Comparison of ENCODE assay signal across 23 cellular contexts in genomic region chr9:110224583-110224982, GRCh38. TPM values are rescaled to one million over a fixed set of nuclear protein-coding genes. Genes with fewer than 3 reads are reported as not detected.
DNase-seq lines count a peak whose midpoint lies in the region; ATAC-seq and TF ChIP-seq lines count a peak whose summit lies in the region.
"Had no signal": no experiment of that assay in that cellular context is flagged by ENCODE, and none has a peak within 500 bp of the region (broad histone marks: within the 10 kb centered on the region; RNA-seq: fewer than 3 reads in every experiment).

No MANE protein-coding gene starts in this region.

- 83% methylated on average over 3 of the region's 3 CpGs for WGBS in esophagus muscularis mucosa

- intact Hi-C loops in esophagus muscularis mucosa (cut with DNase I): no loop called here

- H3K36me3 Mint-ChIP-seq in T-cell: no peaks in the 10 kb centered on the region
- H3K36me3 Mint-ChIP-seq: CD14-positive monocyte; CD8-positive, alpha-beta memory T cell had no signal

- POLR2A ChIA-PET in T-cell (lab: Charles Lee): no interaction called here

- H3K27ac Mint-ChIP-seq in T-cell: no peak overlapping the region
- H3K27ac Mint-ChIP-seq: CD14-positive monocyte; CD4-positive, alpha-beta T cell; H9 had no signal

- no peaks in the 10 kb centered on the region for H3K36me3 ChIP-seq in H7 (replicated peaks; ENCODE audit: control insufficient read depth, insufficient read depth, low read length)
- H3K36me3 ChIP-seq in esophagus muscularis mucosa: no peaks in the 10 kb centered on the region
- H3K36me3 ChIP-seq: BE2C; BLaER1 treated with 17β-estradiol and CSF1 and Interleukin-3, amounts not matched to agents 10 nM and 100 nM had no signal

- no peak overlapping the region for H3K27ac ChIP-seq in esophagus muscularis mucosa (replicated peaks in 1 of 4)
- H3K27ac ChIP-seq: A549; BLaER1 treated with 17β-estradiol and CSF1 and Interleukin-3, amounts not matched to agents 10 nM and 100 nM had no signal

- H3K4me3 ChIP-seq in H7 (ENCODE audit: insufficient read depth, low read depth, low read length) (no peak overlapping the region), esophagus muscularis mucosa (no peak overlapping the region)
- H3K4me3 ChIP-seq: A549; BLaER1 treated with 17β-estradiol and CSF1 and Interleukin-3, amounts not matched to agents 10 nM and 100 nM; GM12878 had no signal

- H3K27me3 ChIP-seq in H7 (ENCODE audit: control insufficient read depth, insufficient read depth, low read length): no peaks in the 10 kb centered on the region
- H3K27me3 ChIP-seq in esophagus muscularis mucosa: no peaks in the 10 kb centered on the region
- H3K27me3 ChIP-seq: BE2C; BLaER1 treated with 17β-estradiol and CSF1 and Interleukin-3, amounts not matched to agents 10 nM and 100 nM had no signal

- H3K4me3 Mint-ChIP-seq in T-cell: no peak overlapping the region
- H3K4me3 Mint-ChIP-seq: CD14-positive monocyte; CD4-positive, alpha-beta T cell; CD8-positive, alpha-beta memory T cell; H9 had no signal

- H3K9me3 ChIP-seq in esophagus muscularis mucosa: no peaks in the 10 kb centered on the region
- H3K9me3 ChIP-seq: A549; BE2C; BLaER1 treated with 17β-estradiol and CSF1 and Interleukin-3, amounts not matched to agents 10 nM and 100 nM had no signal

- no peak for TF ChIP-seq POLR2A in esophagus muscularis mucosa (IDR thresholded peaks at IDR 0.05; ENCODE audit: low read depth)

- no peak for TF ChIP-seq CTCF in esophagus muscularis mucosa (IDR thresholded peaks at IDR 0.05)

- no peaks in the 10 kb centered on the region for H3K9me3 Mint-ChIP-seq in T-cell
- H3K9me3 Mint-ChIP-seq: CD4-positive, alpha-beta T cell; CD8-positive, alpha-beta memory T cell had no signal

- ATAC-seq in HG03039 (IDR thresholded peaks at IDR 0.05; ENCODE audit: unreplicated experiment) (no peak), GM21447 (IDR thresholded peaks at IDR 0.05; ENCODE audit: unreplicated experiment) (no peak), T-cell (replicated peaks in 1 of 4) (no peak)
- ATAC-seq: A549, GM12878, HCT116 had no signal

- H3K4me1 Mint-ChIP-seq in T-cell: no peaks in the 10 kb centered on the region
- H3K4me1 Mint-ChIP-seq: CD14-positive monocyte; CD8-positive, alpha-beta memory T cell had no signal

- peaks cover 0 to 10% of the 10 kb centered on the region in 2 donors for H3K27me3 Mint-ChIP-seq in T-cell
- H3K27me3 Mint-ChIP-seq: CD4-positive, alpha-beta T cell had no signal

- no peak for TF ChIP-seq EP300 in esophagus muscularis mucosa (IDR thresholded peaks at IDR 0.05)

- DNase-seq in H7: peak; percentile 36
- DNase-seq in esophagus muscularis mucosa (ENCODE audit: extremely low spot score): peak; percentile 64
- DNase-seq in iPS-NIHi11 (ENCODE audit: low spot score): peak; percentile 26
- no peak for DNase-seq in T-cell
- DNase-seq: 8988T; ACHN; AML-193; BE2C; CD4-positive, alpha-beta T cell; CD8-positive, alpha-beta memory T cell; DMS 273 treated with DMSO at 0.1 percent for 48 hours; DMS79; EL; GDM1; H9 had no signal

- CTCF ChIA-PET in T-cell (lab: Charles Lee): no interaction called here

- H3K4me1 ChIP-seq in esophagus muscularis mucosa: no peaks in the 10 kb centered on the region
- H3K4me1 ChIP-seq: A549; BE2C; BLaER1 treated with 17β-estradiol and CSF1 and Interleukin-3, amounts not matched to agents 10 nM and 100 nM had no signal

RNA-seq across cellular contexts. Expression of gene C9orf152, which starts 16.6 kb away (rescaled TPM):
- 0.11 TPM in 1 of 2 replicates, not detected in the other for total RNA-seq in H7 (2014; rRNA removed; shearing (Covaris generic))
- total RNA-seq in esophagus muscularis mucosa (not detected), T-cell (under 1 TPM in 3 of 5 donors, not detected in 2; 0.09 to 0.10 (median 0.09) TPM)
- total RNA-seq: CD4-positive, alpha-beta T cell; CD8-positive, alpha-beta memory T cell; GM12878; H1; H9 had no signal

RNA-seq across cellular contexts. Expression of gene TXN, which starts 31.7 kb away (rescaled TPM):
- total RNA-seq in H7 (2014; rRNA removed; shearing (Covaris generic)): 354 and 375 TPM in 2 replicates
- total RNA-seq in esophagus muscularis mucosa (100 to 1,000 TPM; 158 to 213 (median 178) TPM), T-cell (10 to 100 TPM; 38.3 to 63.4 (median 47.9) TPM)

Comparison
In these comparisons a context has a peak if more than half of its experiments do, and no peak if none do; other contexts are left out.
1. DNase-seq: peak in H7 (single experiment), esophagus muscularis mucosa (single experiment) and iPS-NIHi11 (single experiment); none in T-cell (0 of 34).